In the genomic region with DNA sequence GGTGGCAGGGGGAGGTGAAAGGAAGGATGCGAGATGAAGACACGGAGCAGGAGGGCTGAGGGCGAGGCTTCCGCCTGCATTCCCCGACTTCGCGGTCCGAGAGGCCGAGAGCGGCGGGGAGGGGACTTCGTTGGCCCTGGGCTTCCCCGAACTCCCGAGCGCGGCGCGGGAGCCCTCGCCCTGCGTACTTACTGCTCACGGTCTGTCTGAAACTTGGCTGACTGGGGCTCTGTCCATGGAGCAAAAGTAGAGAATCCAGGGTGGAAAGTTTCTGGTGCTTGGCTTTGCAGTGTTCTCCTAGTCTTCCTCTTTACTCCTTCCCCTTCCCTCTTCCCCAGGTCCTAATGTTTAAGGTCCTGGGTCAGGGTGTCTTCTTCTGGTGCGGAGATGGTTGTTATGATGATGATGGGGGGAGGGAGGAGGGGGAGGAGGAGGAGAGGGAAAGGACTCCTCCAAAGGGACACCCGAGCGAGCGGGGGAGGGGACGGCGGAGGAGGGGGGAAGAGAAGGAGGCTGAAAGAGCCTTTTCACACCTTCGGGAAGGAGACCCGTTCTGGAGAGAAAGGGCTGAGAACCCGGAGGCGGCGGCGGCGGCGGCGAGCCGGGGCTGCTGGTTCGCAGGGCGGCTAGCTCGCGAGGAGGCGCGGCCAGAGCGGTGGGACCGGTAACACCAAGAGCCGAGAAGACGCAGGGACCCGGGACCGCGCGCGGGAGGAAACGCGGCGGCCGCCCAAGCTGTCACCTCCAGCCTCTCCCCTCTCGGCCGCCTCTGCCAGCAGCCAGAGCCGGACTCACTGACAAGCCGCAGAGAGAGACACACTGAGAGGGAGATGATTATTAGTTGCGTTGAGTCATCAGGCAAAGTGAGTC, we compare ENCODE assay signal across 8 cellular contexts. TPM values are rescaled to one million over a fixed set of nuclear protein-coding genes. Genes with fewer than 3 reads are reported as not detected.
DNase-seq lines count a peak whose midpoint lies in the region; ATAC-seq and TF ChIP-seq lines count a peak whose summit lies in the region.

A gene (minus strand): TSS at position 793 of the 870 bp plus-strand sequence. CDS start 1,902 bp downstream, outside the sequence.

- TF ChIP-seq CTCF in Caco-2 (IDR thresholded peaks at IDR 0.05; ENCODE audit: insufficient read depth in 1 of 2, low read depth in 1 of 2, low read length in 1 of 2, severe bottlenecking in 1 of 2, unreplicated experiment in 1 of 2): no peak
- no peak for TF ChIP-seq CTCF in coronary artery (IDR thresholded peaks at IDR 0.05)

- POLR2A ChIA-PET in Caco-2 (lab: Charles Lee) (no interaction called here), HEK293T (lab: Yijun Ruan, JAX) (interaction anchor here (3.0 kb wide), 1 partner anchor 14 kb away, joined by 11 read pairs; no protein-coding TSS in a partner anchor)

- H3K27ac ChIP-seq in coronary artery: peak within 1 kb of the TSS; percentile 74 to 83
- H3K27ac ChIP-seq in urinary bladder (ENCODE audit: low read depth): peak within 1 kb of the TSS; percentile 77

- H3K27me3 ChIP-seq in Caco-2 (replicated peaks; ENCODE audit: control insufficient read depth, insufficient read depth, low read length) (peaks cover 3% of the 10 kb centered on the region; the same call in 1 of the 2 replicates), mononuclear cell (ENCODE audit: insufficient read depth, low read length) (peaks cover 76% of the 10 kb centered on the region)

- H3K36me3 Mint-ChIP-seq in Caco-2 (ENCODE audit: insufficient read depth, unreplicated experiment): no peaks in the 10 kb centered on the region

- H3K4me3 Mint-ChIP-seq in Caco-2 (ENCODE audit: unreplicated experiment): peak within 1 kb of the TSS; percentile 96

- no TSS peak for BruUV-seq in Caco-2 (replicated peaks; lab: Mats Ljungman, UMichigan)

- DNase-seq in Caco-2 (peak in 1 of 2 experiments; percentile 32), HEK293T (ENCODE audit: extremely low spot score) (peak; percentile 38), RPMI7951 (ENCODE audit: low read depth) (peak; percentile 88), coronary artery (ENCODE audit: low spot score) (no peak)
- DNase-seq in effector CD8-positive, alpha-beta T cell (lab: John Stamatoyannopoulos, UW): no peak

- no peaks in the 10 kb centered on the region for H3K9me3 ChIP-seq in Caco-2
- no peaks in the 10 kb centered on the region for H3K9me3 ChIP-seq in mononuclear cell (ENCODE audit: low read depth, low read length)

- CTCF ChIA-PET in Caco-2 (lab: Charles Lee): no interaction called here
- CTCF ChIA-PET in HEK293T (lab: Yijun Ruan, JAX): no interaction called here

- H3K4me1 ChIP-seq in Caco-2: peaks cover 17% of the 10 kb centered on the region
- H3K4me1 ChIP-seq in mononuclear cell (ENCODE audit: insufficient read depth, low read length): peaks cover 41% of the 10 kb centered on the region
- H3K4me1 ChIP-seq in urinary bladder (ENCODE audit: insufficient read depth): no peaks in the 10 kb centered on the region

- H3K4me1 Mint-ChIP-seq in Caco-2 (ENCODE audit: low read depth, unreplicated experiment): peaks cover 7% of the 10 kb centered on the region

- WGBS in urinary bladder: under 1% methylated on average over 61 of the region's 61 CpGs

- H3K27ac Mint-ChIP-seq in Caco-2 (ENCODE audit: unreplicated experiment): no peak within 1 kb of the TSS

- ATAC-seq in HG03521 (IDR thresholded peaks at IDR 0.05; ENCODE audit: unreplicated experiment): no peak

- intact Hi-C loops in Caco-2 (cut with micrococcal nuclease; ENCODE audit: unreplicated experiment): loop anchor here (2.0 to 5.0 kb wide), 2 partner anchors 53 to 490 kb away; no protein-coding TSS in a partner anchor

- H3K36me3 ChIP-seq in Caco-2 (ENCODE audit: control insufficient read depth, insufficient read depth, low read length) (no peaks in the 10 kb centered on the region), urinary bladder (ENCODE audit: insufficient read depth) (no peaks in the 10 kb centered on the region)

- peak within 1 kb of the TSS; percentile 51 for H3K4me3 ChIP-seq in Caco-2 (ENCODE audit: low read depth, low read length)
- H3K4me3 ChIP-seq in coronary artery: peak within 1 kb of the TSS; percentile 79
- peak within 1 kb of the TSS; percentile 79 for H3K4me3 ChIP-seq in mononuclear cell (ENCODE audit: low read length)
- H3K4me3 ChIP-seq in urinary bladder (ENCODE audit: low read depth, low read length): peak within 1 kb of the TSS; percentile 91

- H3K27me3 Mint-ChIP-seq in Caco-2 (ENCODE audit: insufficient read depth, unreplicated experiment): peaks cover 20% of the 10 kb centered on the region

- no peaks in the 10 kb centered on the region for H3K9me3 Mint-ChIP-seq in Caco-2 (ENCODE audit: unreplicated experiment)

TF ChIP-seq in HEK293T, 16 proteins besides CTCF, POLR2A, EP300 and RAD21:
- TF ChIP-seq SUZ12 (IDR thresholded peaks at IDR 0.05) (no peak), HDGF (IDR thresholded peaks at IDR 0.05; ENCODE audit: borderline replicate concordance) (no peak), ELF4 (IDR thresholded peaks at IDR 0.05) (no peak), SP1 (IDR thresholded peaks at IDR 0.05) (no peak), FOXA1 (IDR thresholded peaks at IDR 0.05) (no peak), L3MBTL2 (conservative IDR thresholded peaks at IDR 0.05) (no peak; the same call in 1 of the 2 replicates), FOXK2 (IDR thresholded peaks at IDR 0.05) (no peak)
- TF ChIP-seq, protein P1, sequence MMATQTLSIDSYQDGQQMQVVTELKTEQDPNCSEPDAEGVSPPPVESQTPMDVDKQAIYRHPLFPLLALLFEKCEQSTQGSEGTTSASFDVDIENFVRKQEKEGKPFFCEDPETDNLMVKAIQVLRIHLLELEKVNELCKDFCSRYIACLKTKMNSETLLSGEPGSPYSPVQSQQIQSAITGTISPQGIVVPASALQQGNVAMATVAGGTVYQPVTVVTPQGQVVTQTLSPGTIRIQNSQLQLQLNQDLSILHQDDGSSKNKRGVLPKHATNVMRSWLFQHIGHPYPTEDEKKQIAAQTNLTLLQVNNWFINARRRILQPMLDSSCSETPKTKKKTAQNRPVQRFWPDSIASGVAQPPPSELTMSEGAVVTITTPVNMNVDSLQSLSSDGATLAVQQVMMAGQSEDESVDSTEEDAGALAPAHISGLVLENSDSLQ (IDR thresholded peaks at IDR 0.05): no peak
TF ChIP-seq in HEK293T: peak in this region for 0.

RNA-seq across cellular contexts. Expression of the gene that starts here (rescaled TPM):
- total RNA-seq in Caco-2 (2022): 1.1 and 1.2 TPM in 2 replicates
- 10.9 and 11.8 TPM in 2 replicates for total RNA-seq in RPMI7951 (2014; rRNA removed; shearing (Covaris generic))
- total RNA-seq in mononuclear cell: 0.73 TPM
- total RNA-seq in urinary bladder: 3.5 TPM
- polyA plus RNA-seq in urinary bladder: 1.7 TPM

Comparison
In these comparisons a context has a peak if more than half of its experiments do, and no peak if none do; other contexts are left out.
1. DNase-seq: peak in HEK293T (single experiment) and RPMI7951 (single experiment); none in coronary artery (single experiment) and effector CD8-positive, alpha-beta T cell (single experiment).
2. Peak in every context shown above with its lines, with median percentiles within 50 percentile points of each other: H3K4me3 ChIP-seq.